1 cellular context compared by ENCODE assay signal in the genomic region with DNA sequence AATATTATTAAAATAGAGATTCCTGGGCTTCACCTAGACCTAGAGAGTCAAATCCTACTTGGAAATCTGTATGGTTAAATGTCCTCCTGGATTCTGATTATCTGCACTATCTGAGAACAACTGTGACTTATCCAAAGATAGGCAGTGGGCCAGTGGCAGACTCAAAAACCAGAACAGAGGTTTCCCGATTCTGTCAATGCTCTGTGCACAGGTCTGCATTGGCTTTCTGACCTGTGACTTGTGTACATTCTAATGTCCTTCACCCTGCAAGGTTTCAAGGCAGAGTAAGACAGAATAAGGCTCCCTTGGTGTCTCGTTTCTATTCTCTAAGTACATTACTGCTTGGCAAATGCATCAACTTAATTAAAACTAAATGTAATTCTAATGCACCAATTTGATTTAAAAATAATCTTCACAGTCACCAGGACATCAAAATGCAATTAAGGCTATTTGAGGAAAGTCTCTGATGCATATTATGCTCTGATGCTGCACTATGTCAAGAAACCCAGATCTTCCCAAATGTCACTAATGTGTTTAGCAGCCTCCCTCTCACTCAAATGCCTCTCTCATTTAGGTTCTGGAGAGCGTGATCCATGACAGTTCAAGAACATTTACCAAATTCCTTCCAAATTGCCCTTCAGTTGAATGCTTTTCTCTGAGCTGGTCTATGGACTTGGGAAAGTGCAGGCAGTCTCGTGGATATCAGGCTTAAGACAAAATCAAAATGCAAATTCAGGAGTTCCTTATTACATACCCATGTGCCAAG.
TF ChIP-seq lines count a peak whose summit lies in the region.

No MANE protein-coding gene starts in this region.

TF ChIP-seq in SK-N-SH, 30 proteins besides CTCF, POLR2A, EP300 and RAD21 (continued from another document):
- no peak for TF ChIP-seq REST (IDR thresholded peaks at IDR 0.05; ENCODE audit: low read depth, low read length)
- peak; percentile 35; the same call in 1 of the 2 replicates for TF ChIP-seq FOXM1 (IDR thresholded peaks at IDR 0.05; ENCODE audit: low read depth)
- TF ChIP-seq RCOR1 (IDR thresholded peaks at IDR 0.05; ENCODE audit: low read length): peak; percentile 90
- no peak for TF ChIP-seq FOSL2 (IDR thresholded peaks at IDR 0.05; ENCODE audit: borderline replicate concordance, low read depth)
